8 cellular contexts compared by ENCODE assay signal in genomic region chr12:53200458-53201169, GRCh38. TPM values are rescaled to one million over a fixed set of nuclear protein-coding genes. Genes with fewer than 3 reads are reported as not detected.
A peak's percentile ranks its signal among the peaks of the same experiment; 100 is the strongest.
DNase-seq lines count a peak whose midpoint lies in the region; ATAC-seq and TF ChIP-seq lines count a peak whose summit lies in the region.

No MANE protein-coding gene starts in this region.

- H3K9me3 Mint-ChIP-seq in type B pancreatic cell = no peaks in the 10 kb centered on the region
- no peaks in the 10 kb centered on the region for H3K9me3 Mint-ChIP-seq in endodermal cell

- H3K4me3 ChIP-seq in endodermal cell (ENCODE audit: low read length) = no peak overlapping the region

- 85 to 86% methylated on average over 8 to 10 of the region's 10 CpGs for WGBS in endodermal cell (ENCODE audit: insufficient coverage in 1 of 2, insufficient read length in 1 of 2), 2 experiments

- no peak for TF ChIP-seq CTCF in type B pancreatic cell (conservative IDR thresholded peaks at IDR 0.05)
- no peak for TF ChIP-seq CTCF in endodermal cell (conservative IDR thresholded peaks at IDR 0.05)

- H3K9me3 ChIP-seq in endodermal cell (ENCODE audit: control insufficient read depth, low read length) = no peaks in the 10 kb centered on the region

- H3K27me3 Mint-ChIP-seq in type B pancreatic cell (peaks cover 44% of the 10 kb centered on the region), endodermal cell (ENCODE audit: insufficient read depth) (peaks cover 77% of the 10 kb centered on the region)

- H3K27ac Mint-ChIP-seq in type B pancreatic cell (peak overlapping the region; percentile 57), endodermal cell (no peak overlapping the region)

- H3K36me3 Mint-ChIP-seq in type B pancreatic cell (no peaks in the 10 kb centered on the region), endodermal cell (ENCODE audit: low read depth) (no peaks in the 10 kb centered on the region)

- H3K4me1 Mint-ChIP-seq in type B pancreatic cell (ENCODE audit: unreplicated experiment) = peaks cover 5% of the 10 kb centered on the region
- H3K4me1 Mint-ChIP-seq in endodermal cell = no peaks in the 10 kb centered on the region

- H3K9ac ChIP-seq in endodermal cell (ENCODE audit: extremely low read depth, low read length, poor library complexity, severe bottlenecking) = no peak overlapping the region

- H3K36me3 ChIP-seq in endodermal cell (ENCODE audit: control insufficient read depth, insufficient read depth, low read length) = no peaks in the 10 kb centered on the region

- peaks cover 27% of the 10 kb centered on the region for H3K27me3 ChIP-seq in endodermal cell (ENCODE audit: control insufficient read depth, insufficient read depth, low read length, poor library complexity, severe bottlenecking)

- H3K27ac ChIP-seq in endodermal cell (ENCODE audit: low read depth, low read length) = no peak overlapping the region

- peak; percentile 50 for ATAC-seq in HG03196 (IDR thresholded peaks at IDR 0.05; ENCODE audit: unreplicated experiment)
- no peak for ATAC-seq in GM18519 (IDR thresholded peaks at IDR 0.05; ENCODE audit: low FRiP score, unreplicated experiment)
- no peak for ATAC-seq in HG03442 (IDR thresholded peaks at IDR 0.05; ENCODE audit: unreplicated experiment)

- H3K4me3 Mint-ChIP-seq in type B pancreatic cell = no peak overlapping the region
- H3K4me3 Mint-ChIP-seq in endodermal cell = no peak overlapping the region

- no peaks in the 10 kb centered on the region for H3K4me1 ChIP-seq in endodermal cell (ENCODE audit: control insufficient read depth, insufficient read depth, low read length)

- peak; percentile 56 for DNase-seq in stimulated activated CD4-positive, alpha-beta T cell treated with anti-CD3 and anti-CD28 coated beads, Interleukin-15, amount 100 ng/mL, for 24 hours
- no peak for DNase-seq in stimulated activated CD4-positive, alpha-beta T cell treated with anti-CD3 and anti-CD28 coated beads, Interleukin-2, amount 100 ng/mL, for 48 hours
- DNase-seq in activated T-cell treated with anti-CD3 and anti-CD28 coated beads, Interleukin-2, amount 50 U/mL, for 48 hours = peak; percentile 64 to 67
- DNase-seq in type B pancreatic cell (ENCODE audit: extremely low spot score, unreplicated experiment) = no peak
- no peak for DNase-seq in endodermal cell

RNA-seq across cellular contexts. Expression of gene ITGB7, which starts 6.4 kb away (rescaled TPM):
- 3.2 and 4.2 TPM in 2 replicates for total RNA-seq in type B pancreatic cell (ENCODE audit: low replicate concordance)
- total RNA-seq in endodermal cell = 1 to 10 TPM; 1.4 TPM
- polyA plus RNA-seq in endodermal cell (2013, experiment 1 of 2) = 0.18 TPM
- polyA plus RNA-seq in endodermal cell (2013, experiment 2 of 2) = 0.46 TPM

RNA-seq across cellular contexts. Expression of gene CSAD, which starts 19.9 kb away (rescaled TPM):
- total RNA-seq in type B pancreatic cell (ENCODE audit: low replicate concordance) (30.6 and 49.3 TPM in 2 replicates), endodermal cell (10 to 100 TPM; 24.9 to 38.2 TPM)
- 20.2 TPM for polyA plus RNA-seq in endodermal cell (2013, experiment 1 of 2)
- 23.9 TPM for polyA plus RNA-seq in endodermal cell (2013, experiment 2 of 2)

RNA-seq across cellular contexts. Expression of gene ZNF740, which starts 20.1 kb away (rescaled TPM):
- total RNA-seq in type B pancreatic cell (ENCODE audit: low replicate concordance) (49.2 and 72.2 TPM in 2 replicates), endodermal cell (10 to 100 TPM; 54.0 to 54.6 TPM)
- polyA plus RNA-seq in endodermal cell (2013, experiment 1 of 2) = 31.5 TPM
- 26.9 TPM for polyA plus RNA-seq in endodermal cell (2013, experiment 2 of 2)

RNA-seq across cellular contexts. Expression of gene RARG, which starts 31.4 kb away (rescaled TPM):
- total RNA-seq in type B pancreatic cell (ENCODE audit: low replicate concordance) (74.5 and 89.9 TPM in 2 replicates), endodermal cell (10 to 100 TPM; 19.5 to 26.8 TPM)
- polyA plus RNA-seq in endodermal cell (2013, experiment 1 of 2) = 23.9 TPM
- polyA plus RNA-seq in endodermal cell (2013, experiment 2 of 2) = 18.1 TPM

Comparison
In these comparisons a context has a peak if more than half of its experiments do, and no peak if none do; other contexts are left out.
1. DNase-seq: peak in stimulated activated CD4-positive, alpha-beta T cell treated with anti-CD3 and anti-CD28 coated beads, Interleukin-15, amount 100 ng/mL, for 24 hours (single experiment) and activated T-cell treated with anti-CD3 and anti-CD28 coated beads, Interleukin-2, amount 50 U/mL, for 48 hours (2 of 2); none in stimulated activated CD4-positive, alpha-beta T cell treated with anti-CD3 and anti-CD28 coated beads, Interleukin-2, amount 100 ng/mL, for 48 hours (0 of 2), type B pancreatic cell (single experiment) and endodermal cell (single experiment).